In the genomic region with DNA sequence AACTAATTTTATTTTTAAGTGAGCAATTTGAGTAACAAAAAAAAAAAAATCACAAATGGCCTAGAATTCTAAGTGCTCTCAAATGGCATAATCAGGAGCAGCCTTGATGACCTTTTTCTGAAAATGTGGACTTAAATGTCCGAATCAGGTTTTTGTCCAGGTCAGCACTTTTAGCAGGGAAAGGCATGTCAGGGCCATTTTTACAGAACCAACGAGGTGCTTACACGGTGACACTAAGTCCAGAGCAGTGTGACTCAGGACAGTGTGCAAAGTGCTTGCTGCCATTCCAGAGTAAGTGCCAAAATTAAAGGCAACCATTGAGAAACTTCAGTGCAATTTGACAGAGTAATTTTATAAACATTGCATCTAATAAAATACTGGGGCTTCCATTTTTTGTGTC, we compare ENCODE assay signal across 13 cellular contexts.
A peak's percentile ranks its signal among the peaks of the same experiment; 100 is the strongest.
DNase-seq lines count a peak whose midpoint lies in the region; ATAC-seq, FAIRE-seq and TF ChIP-seq lines count a peak whose summit lies in the region.
"Had no signal": no experiment of that assay in that cellular context is flagged by ENCODE, and none has a peak within 500 bp of the region (broad histone marks: within the 10 kb centered on the region; RNA-seq: fewer than 3 reads in every experiment).

No MANE protein-coding gene starts in this region.

- H3K9me1 ChIP-seq in K562 (ENCODE audit: control insufficient read depth, insufficient read depth, low read length), result no peaks in the 10 kb centered on the region

- no peak for FAIRE-seq in K562 (lab: Jason Lieb, UNC)
- FAIRE-seq in HTR-8/SVneo (lab: Jason Lieb, UNC), result no peak

- H3K4me2 ChIP-seq in K562 (ENCODE audit: insufficient read depth, low read length), result no peak overlapping the region
- H3K4me2 ChIP-seq: GM23338 had no signal

- POLR2A ChIA-PET in K562 (lab: Yijun Ruan, JAX), result no interaction called here

- no peaks in the 10 kb centered on the region for H3K4me1 Mint-ChIP-seq in endothelial cell (ENCODE audit: unreplicated experiment)
- H3K4me1 Mint-ChIP-seq: CD14-positive monocyte, GM23338 had no signal

- TF ChIP-seq RAD21 in K562 (CRISPR knock-in tag; conservative IDR thresholded peaks at IDR 0.05 in 1 of 2, IDR thresholded peaks at IDR 0.05 in 1 of 2), result no peak

- no peak overlapping the region for H3K4me3 Mint-ChIP-seq in endothelial cell (ENCODE audit: unreplicated experiment)
- H3K4me3 Mint-ChIP-seq: CD14-positive monocyte; CD8-positive, alpha-beta memory T cell; GM23338; H9 had no signal

- H4K20me1 ChIP-seq in K562 (replicated peaks; ENCODE audit: control insufficient read depth, insufficient read depth, low read length), result no peaks in the 10 kb centered on the region

- intact Hi-C loops in K562 (cut with micrococcal nuclease) (no loop called here), gastrocnemius medialis (cut with DNase I; ENCODE audit: low total_unique reads) (no loop called here), transverse colon (cut with DNase I; ENCODE audit: low total_unique reads) (no loop called here)

- ATAC-seq in K562, result no peak
- peak; percentile 93 for ATAC-seq in left lobe of liver
- peak; percentile 81 to 90 for ATAC-seq in gastrocnemius medialis
- ATAC-seq: GM23338 had no signal

- no peaks in the 10 kb centered on the region for H3K27me3 Mint-ChIP-seq in endothelial cell (ENCODE audit: unreplicated experiment)

- H3K27ac ChIP-seq in K562 (ENCODE audit: extremely low read depth, low read depth, low read length) (no peak overlapping the region), gastrocnemius medialis (no peak overlapping the region), transverse colon (no peak overlapping the region)

- no peak overlapping the region for H3K4me3 ChIP-seq in K562
- no peak overlapping the region for H3K4me3 ChIP-seq in gastrocnemius medialis
- H3K4me3 ChIP-seq in transverse colon, result no peak overlapping the region
- H3K4me3 ChIP-seq: GM23338 had no signal

- 62% methylated on average over 3 of the region's 3 CpGs for WGBS in K562 (ENCODE audit: insufficient coverage, low coverage, missing lambda C conversion rate)
- 90% methylated on average over 1 to 3 of the region's 3 CpGs for WGBS in transverse colon (ENCODE audit: low coverage in 1 of 2), 2 donors

- no peaks in the 10 kb centered on the region for H3K9me3 ChIP-seq in K562 (replicated peaks; ENCODE audit: control insufficient read depth, insufficient read depth, low read depth, low read length)
- H3K9me3 ChIP-seq in gastrocnemius medialis, result no peaks in the 10 kb centered on the region
- no peaks in the 10 kb centered on the region for H3K9me3 ChIP-seq in transverse colon
- H3K9me3 ChIP-seq: Caco-2 had no signal

- CTCF ChIA-PET in K562 (lab: Yijun Ruan, JAX; ENCODE audit: low intra/inter-chr PET ratio), result no interaction called here

- TF ChIP-seq EP300 in K562 (IDR thresholded peaks at IDR 0.05; ENCODE audit: low read length), result no peak
- TF ChIP-seq EP300 in transverse colon (IDR thresholded peaks at IDR 0.05; ENCODE audit: low read depth), result no peak

- H3K36me3 Mint-ChIP-seq in endothelial cell (ENCODE audit: low read depth, unreplicated experiment), result no peaks in the 10 kb centered on the region

- no TSS peak for BruUV-seq in K562 (replicated peaks; lab: Mats Ljungman, UMichigan)

- H3K79me2 ChIP-seq in K562 (ENCODE audit: control insufficient read depth, insufficient read depth, low read length), result no peaks in the 10 kb centered on the region

- no peak for TF ChIP-seq CTCF in K562 (IDR thresholded peaks at IDR 0.05 in 2 of 3, conservative IDR thresholded peaks at IDR 0.05 in 1 of 3; ENCODE audit: insufficient read depth in 2 of 3, low read depth in 1 of 3, low read length in 3 of 3)
- TF ChIP-seq CTCF in gastrocnemius medialis (IDR thresholded peaks at IDR 0.05 in 4 of 5, conservative IDR thresholded peaks at IDR 0.05 in 1 of 5), result no peak
- no peak for TF ChIP-seq CTCF in transverse colon (IDR thresholded peaks at IDR 0.05)
- TF ChIP-seq CTCF in endothelial cell (IDR thresholded peaks at IDR 0.05; ENCODE audit: unreplicated experiment), result no peak

- no peak for TF ChIP-seq POLR2A in K562 (conservative IDR thresholded peaks at IDR 0.05)
- no peak for TF ChIP-seq POLR2A in gastrocnemius medialis (IDR thresholded peaks at IDR 0.05)
- TF ChIP-seq POLR2A in transverse colon (IDR thresholded peaks at IDR 0.05), result no peak

- in situ Hi-C loops in K562 (cut with MboI) (no loop called here), gastrocnemius medialis (cut with MboI; ENCODE audit: low sequenced_read_pairs in 4 of 4) (no loop called here), transverse colon (cut with MboI; ENCODE audit: low pct_ligation_motif_present in 1 of 4, low pct_unique_long_range_greater_than_20kb in 1 of 4, low sequenced_read_pairs in 3 of 4) (no loop called here)

- H3K9me3 Mint-ChIP-seq in endothelial cell (ENCODE audit: unreplicated experiment), result no peaks in the 10 kb centered on the region
- H3K9me3 Mint-ChIP-seq: H9 had no signal

- no peak overlapping the region for H3K9ac ChIP-seq in K562 (ENCODE audit: insufficient read depth in 1 of 2, low read depth in 2 of 2, low read length in 2 of 2)

- H3K36me3 ChIP-seq in K562 (ENCODE audit: control insufficient read depth, insufficient read depth, low read length) (no peaks in the 10 kb centered on the region), gastrocnemius medialis (no peaks in the 10 kb centered on the region), transverse colon (no peaks in the 10 kb centered on the region)

- H3K27ac Mint-ChIP-seq in endothelial cell (ENCODE audit: unreplicated experiment), result no peak overlapping the region
- H3K27ac Mint-ChIP-seq: CD14-positive monocyte; CD8-positive, alpha-beta memory T cell; GM23338; H9 had no signal

- H3K27me3 ChIP-seq in K562 (ENCODE audit: control insufficient read depth in 2 of 2, insufficient read depth in 2 of 2, low read length in 2 of 2), result no peaks in the 10 kb centered on the region
- H3K27me3 ChIP-seq in gastrocnemius medialis, result no peaks in the 10 kb centered on the region
- H3K27me3 ChIP-seq in transverse colon, result no peaks in the 10 kb centered on the region

- no peaks in the 10 kb centered on the region for H3K4me1 ChIP-seq in K562 (replicated peaks in 1 of 2; ENCODE audit: control insufficient read depth in 2 of 2, insufficient read depth in 2 of 2, low read length in 2 of 2)
- peaks cover 21 to 32% of the 10 kb centered on the region in 2 donors for H3K4me1 ChIP-seq in gastrocnemius medialis
- no peaks in the 10 kb centered on the region for H3K4me1 ChIP-seq in transverse colon
- H3K4me1 ChIP-seq: Caco-2 had no signal

- DNase-seq in K562 (ENCODE audit: extremely low read depth in 1 of 4, low spot score in 3 of 4) (no peak), left lobe of liver (ENCODE audit: low spot score) (peak; percentile 50), gastrocnemius medialis (peak; percentile 30 to 32), transverse colon (no peak), endothelial cell (ENCODE audit: low spot score) (no peak), HTR-8/SVneo (ENCODE audit: insufficient read length, low spot score) (no peak)
- DNase-seq: Caco-2; CD8-positive, alpha-beta memory T cell; DMS53; H9; KBM-7 had no signal

- no peak overlapping the region for H2AFZ ChIP-seq in K562 (ENCODE audit: low read depth, low read length)
- H2AFZ ChIP-seq: GM23338 had no signal

TF ChIP-seq in K562, 482 proteins besides CTCF, POLR2A, EP300 and RAD21:
- TF ChIP-seq, protein P1, sequence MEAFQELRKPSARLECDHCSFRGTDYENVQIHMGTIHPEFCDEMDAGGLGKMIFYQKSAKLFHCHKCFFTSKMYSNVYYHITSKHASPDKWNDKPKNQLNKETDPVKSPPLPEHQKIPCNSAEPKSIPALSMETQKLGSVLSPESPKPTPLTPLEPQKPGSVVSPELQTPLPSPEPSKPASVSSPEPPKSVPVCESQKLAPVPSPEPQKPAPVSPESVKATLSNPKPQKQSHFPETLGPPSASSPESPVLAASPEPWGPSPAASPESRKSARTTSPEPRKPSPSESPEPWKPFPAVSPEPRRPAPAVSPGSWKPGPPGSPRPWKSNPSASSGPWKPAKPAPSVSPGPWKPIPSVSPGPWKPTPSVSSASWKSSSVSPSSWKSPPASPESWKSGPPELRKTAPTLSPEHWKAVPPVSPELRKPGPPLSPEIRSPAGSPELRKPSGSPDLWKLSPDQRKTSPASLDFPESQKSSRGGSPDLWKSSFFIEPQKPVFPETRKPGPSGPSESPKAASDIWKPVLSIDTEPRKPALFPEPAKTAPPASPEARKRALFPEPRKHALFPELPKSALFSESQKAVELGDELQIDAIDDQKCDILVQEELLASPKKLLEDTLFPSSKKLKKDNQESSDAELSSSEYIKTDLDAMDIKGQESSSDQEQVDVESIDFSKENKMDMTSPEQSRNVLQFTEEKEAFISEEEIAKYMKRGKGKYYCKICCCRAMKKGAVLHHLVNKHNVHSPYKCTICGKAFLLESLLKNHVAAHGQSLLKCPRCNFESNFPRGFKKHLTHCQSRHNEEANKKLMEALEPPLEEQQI (IDR thresholded peaks at IDR 0.05), result no peak
- TF ChIP-seq ZNF316 (IDR thresholded peaks at IDR 0.05), result peak; percentile 78
- TF ChIP-seq MAFG (tag; conservative IDR thresholded peaks at IDR 0.05), result peak; percentile 43; the same call in 1 of the 2 replicates
- peak; percentile 71 for TF ChIP-seq MAFF (IDR thresholded peaks at IDR 0.05; ENCODE audit: low read length)
- no peak for TF ChIP-seq ERF (CRISPR knock-in tag; IDR thresholded peaks at IDR 0.05)
- peak; percentile 55 for TF ChIP-seq C11orf30 (IDR thresholded peaks at IDR 0.05; ENCODE audit: low read depth)
- TF ChIP-seq MAFK (IDR thresholded peaks at IDR 0.05; ENCODE audit: low read length), result peak; percentile 80
- no peak for TF ChIP-seq CREM (IDR thresholded peaks at IDR 0.05; ENCODE audit: low read depth)
- no peak for TF ChIP-seq GATAD2B (IDR thresholded peaks at IDR 0.05; ENCODE audit: borderline replicate concordance)
- TF ChIP-seq ZNF551 (CRISPR knock-in tag; IDR thresholded peaks at IDR 0.05), result no peak
- TF ChIP-seq, protein P2, sequence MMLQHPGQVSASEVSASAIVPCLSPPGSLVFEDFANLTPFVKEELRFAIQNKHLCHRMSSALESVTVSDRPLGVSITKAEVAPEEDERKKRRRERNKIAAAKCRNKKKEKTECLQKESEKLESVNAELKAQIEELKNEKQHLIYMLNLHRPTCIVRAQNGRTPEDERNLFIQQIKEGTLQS (IDR thresholded peaks at IDR 0.05), result no peak
- TF ChIP-seq, protein P2 (CRISPR knock-in tag; conservative IDR thresholded peaks at IDR 0.05), result no peak
- no peak for TF ChIP-seq SAFB (IDR thresholded peaks at IDR 0.05; ENCODE audit: borderline replicate concordance, low read depth, low read length)
- no peak for TF ChIP-seq RBM17 (IDR thresholded peaks at IDR 0.05; ENCODE audit: borderline replicate concordance, low read depth, low read length)

Comparison
In these comparisons a context has a peak if more than half of its experiments do, and no peak if none do; other contexts are left out.
1. DNase-seq: peak in left lobe of liver (single experiment) and gastrocnemius medialis (2 of 2); none in K562 (0 of 4), transverse colon (single experiment), endothelial cell (single experiment) and HTR-8/SVneo (single experiment).